Comparison of ENCODE assay signal across 11 cellular contexts in genomic region chr3:190205739-190206138, GRCh38.
DNase-seq lines count a peak whose midpoint lies in the region; ATAC-seq and TF ChIP-seq lines count a peak whose summit lies in the region.
"Had no signal": no experiment of that assay in that cellular context is flagged by ENCODE, and none has a peak within 500 bp of the region (broad histone marks: within the 10 kb centered on the region; RNA-seq: fewer than 3 reads in every experiment).

No MANE protein-coding gene starts in this region.

- H4K20me1 ChIP-seq in hepatocyte (ENCODE audit: insufficient read depth, poor library complexity, severe bottlenecking), result no peaks in the 10 kb centered on the region

- H3K36me3 Mint-ChIP-seq in MCF 10A (ENCODE audit: insufficient read depth, unreplicated experiment), result no peaks in the 10 kb centered on the region
- H3K36me3 Mint-ChIP-seq: CD4-positive, alpha-beta memory T cell had no signal

- H3K4me1 Mint-ChIP-seq in MCF 10A (ENCODE audit: insufficient read depth, unreplicated experiment), result peaks cover 11% of the 10 kb centered on the region

- no peak overlapping the region for H3K27ac ChIP-seq in breast epithelium
- no peak overlapping the region for H3K27ac ChIP-seq in hepatocyte

- H3K4me3 ChIP-seq in breast epithelium, result no peak overlapping the region
- H3K4me3 ChIP-seq in hepatocyte, result no peak overlapping the region

- no peak overlapping the region for H2AFZ ChIP-seq in hepatocyte

- no peak for TF ChIP-seq POLR2A in breast epithelium (IDR thresholded peaks at IDR 0.05)

- no peaks in the 10 kb centered on the region for H3K9me2 ChIP-seq in hepatocyte (replicated peaks; ENCODE audit: insufficient read depth)

- no peaks in the 10 kb centered on the region for H3K9me3 Mint-ChIP-seq in MCF 10A (ENCODE audit: unreplicated experiment)
- H3K9me3 Mint-ChIP-seq: CD4-positive, alpha-beta memory T cell had no signal

- H3K27ac Mint-ChIP-seq in MCF 10A (ENCODE audit: low read depth, unreplicated experiment), result peak overlapping the region; percentile 12
- H3K27ac Mint-ChIP-seq: CD4-positive, alpha-beta memory T cell had no signal

- POLR2A ChIA-PET in MCF 10A (lab: Yijun Ruan, JAX), result no interaction called here

- H3K4me2 ChIP-seq in hepatocyte, result no peak overlapping the region

- H3K9me3 ChIP-seq in breast epithelium (no peaks in the 10 kb centered on the region), hepatocyte (ENCODE audit: low read depth) (no peaks in the 10 kb centered on the region)

- H3K4me1 ChIP-seq in breast epithelium (no peaks in the 10 kb centered on the region), hepatocyte (ENCODE audit: insufficient read depth) (no peaks in the 10 kb centered on the region)

- CTCF ChIA-PET in MCF 10A (lab: Yijun Ruan, JAX), result interaction anchor here (1.0 kb wide), 1 partner anchor 244 kb away, joined by 3 read pairs; no protein-coding TSS in a partner anchor

- no peak for TF ChIP-seq CTCF in MCF 10A (IDR thresholded peaks at IDR 0.05; ENCODE audit: unreplicated experiment)
- TF ChIP-seq CTCF in breast epithelium (IDR thresholded peaks at IDR 0.05), result no peak
- no peak for TF ChIP-seq CTCF in hepatocyte (IDR thresholded peaks at IDR 0.05; ENCODE audit: poor library complexity)

- no peaks in the 10 kb centered on the region for H3K27me3 Mint-ChIP-seq in MCF 10A (ENCODE audit: insufficient read depth, unreplicated experiment)

- H3K79me2 ChIP-seq in hepatocyte, result no peaks in the 10 kb centered on the region

- BruUV-seq in MCF 10A (replicated peaks; lab: Mats Ljungman, UMichigan), result no TSS peak

- peak; percentile 96 for ATAC-seq in HG03039 (IDR thresholded peaks at IDR 0.05; ENCODE audit: unreplicated experiment)

- H3K27me3 ChIP-seq in breast epithelium (no peaks in the 10 kb centered on the region), hepatocyte (no peaks in the 10 kb centered on the region)

- 95% methylated on average over 1 of the region's 1 CpG for WGBS in hepatocyte (ENCODE audit: low lambda C conversion rate, missing lambda C conversion rate)

- DNase-seq in MCF 10A (ENCODE audit: unreplicated experiment) (peak; percentile 44), breast epithelium (ENCODE audit: low spot score in 2 of 2) (no peak), SIG-M5 (lab: John Stamatoyannopoulos, UW) (peak; percentile 19), head of caudate nucleus (no peak), NCI-H146 (lab: John Stamatoyannopoulos, UW) (no peak), hepatocyte (ENCODE audit: low spot score) (no peak)
- DNase-seq in stimulated activated CD4-positive, alpha-beta T cell treated with anti-CD3 and anti-CD28 coated beads, Interleukin-4, amount 100 ng/mL, for 4 hours, result no peak
- DNase-seq: CD4-positive, alpha-beta memory T cell; left cardiac atrium; NCI-H1436 had no signal

- no peak overlapping the region for H3K4me3 Mint-ChIP-seq in MCF 10A (ENCODE audit: unreplicated experiment)
- H3K4me3 Mint-ChIP-seq: CD4-positive, alpha-beta memory T cell had no signal

- intact Hi-C loops in MCF 10A (cut with micrococcal nuclease), result no loop called here
- intact Hi-C loops in breast epithelium (cut with DNase I; ENCODE audit: low total_unique reads), result no loop called here
- intact Hi-C loops in head of caudate nucleus (cut with DNase I), result no loop called here

- H3K36me3 ChIP-seq in breast epithelium (no peaks in the 10 kb centered on the region), hepatocyte (replicated peaks; ENCODE audit: insufficient read depth, low read depth) (no peaks in the 10 kb centered on the region)

Comparison
In these comparisons a context has a peak if more than half of its experiments do, and no peak if none do; other contexts are left out.
1. DNase-seq: peak in MCF 10A (single experiment) and SIG-M5 (single experiment); none in breast epithelium (0 of 2), head of caudate nucleus (0 of 42), NCI-H146 (single experiment), stimulated activated CD4-positive, alpha-beta T cell treated with anti-CD3 and anti-CD28 coated beads, Interleukin-4, amount 100 ng/mL, for 4 hours (0 of 2) and hepatocyte (single experiment).